ENCODE assay signal across 9 cellular contexts in genomic region chr12:94289551-94290312, GRCh38.
A peak's percentile ranks its signal among the peaks of the same experiment; 100 is the strongest.
DNase-seq lines count a peak whose midpoint lies in the region; ATAC-seq and TF ChIP-seq lines count a peak whose summit lies in the region.
"Had no signal": no experiment of that assay in that cellular context is flagged by ENCODE, and none has a peak within 500 bp of the region (broad histone marks: within the 10 kb centered on the region; RNA-seq: fewer than 3 reads in every experiment).

No MANE protein-coding gene starts in this region.

- H2BK5ac ChIP-seq in trophoblast cell (ENCODE audit: low read depth, low read length, poor library complexity): no peak overlapping the region

- no peaks in the 10 kb centered on the region for H3K9me3 Mint-ChIP-seq in GM23338

- peak overlapping the region; percentile 32 for H3K27ac ChIP-seq in PC-3 (ENCODE audit: low read length)
- H3K27ac ChIP-seq in trophoblast cell (ENCODE audit: low read depth, low read length): no peak overlapping the region
- H3K27ac ChIP-seq in GM23338 (ENCODE audit: low read depth): no peak overlapping the region
- H3K27ac ChIP-seq: PC-9 had no signal

- H3K36me3 Mint-ChIP-seq in GM23338 (ENCODE audit: low read depth): no peaks in the 10 kb centered on the region

- no peak overlapping the region for H3K4me3 Mint-ChIP-seq in GM23338

- CTCF ChIA-PET in PC-3 (lab: Charles Lee): interaction anchor here (0.6 to 0.9 kb wide), 2 partner anchors 35 to 188 kb away, joined by 3 to 6 read pairs; no protein-coding TSS in a partner anchor

- BruUV-seq in PC-3 (replicated peaks; lab: Mats Ljungman, UMichigan): no TSS peak

- no peak overlapping the region for H3K4ac ChIP-seq in trophoblast cell (ENCODE audit: low read depth, low read length)

- intact Hi-C loops in PC-3 (cut with micrococcal nuclease): no loop called here

- DNase-seq in AG20443 (ENCODE audit: low spot score): peak; percentile 74
- peak; percentile 73 for DNase-seq in PC-3
- DNase-seq in fibroblast of peridontal ligament (ENCODE audit: extremely low read depth): peak; percentile 91
- peak; percentile 19 to 60 for DNase-seq in trophoblast cell
- no peak for DNase-seq in NCI-H748 (lab: John Stamatoyannopoulos, UW; ENCODE audit: unreplicated experiment)
- DNase-seq in GM23338 (ENCODE audit: low spot score): no peak
- no peak for DNase-seq in activated naive CD4-positive, alpha-beta T cell (lab: John Stamatoyannopoulos, UW)
- DNase-seq in NCI-H82 treated with DMSO at 0.1 percent for 48 hours (lab: John Stamatoyannopoulos, UW; ENCODE audit: unreplicated experiment): no peak
- DNase-seq: PC-9 had no signal

- H3K9me3 ChIP-seq in PC-3 (ENCODE audit: low read length) (no peaks in the 10 kb centered on the region), trophoblast cell (ENCODE audit: insufficient read depth, low read depth, low read length) (no peaks in the 10 kb centered on the region)

- H4K20me1 ChIP-seq in PC-3 (ENCODE audit: low read length) (no peaks in the 10 kb centered on the region), GM23338 (replicated peaks; ENCODE audit: insufficient read depth) (no peaks in the 10 kb centered on the region)

- H3K23ac ChIP-seq in trophoblast cell (ENCODE audit: low read length): no peak overlapping the region

- H3K4me1 Mint-ChIP-seq in GM23338: peaks cover 45% of the 10 kb centered on the region

- H3K79me2 ChIP-seq in PC-3 (ENCODE audit: low read length) (no peaks in the 10 kb centered on the region), trophoblast cell (ENCODE audit: control insufficient read depth, insufficient read depth, low read length, poor library complexity) (no peaks in the 10 kb centered on the region), GM23338 (replicated peaks; ENCODE audit: insufficient read depth) (no peaks in the 10 kb centered on the region)

- H2AK5ac ChIP-seq in trophoblast cell (ENCODE audit: low read length): no peak overlapping the region

- H2BK120ac ChIP-seq in trophoblast cell (ENCODE audit: insufficient read depth, low read length, poor library complexity): no peak overlapping the region

- peaks cover 10% of the 10 kb centered on the region for H3K27me3 Mint-ChIP-seq in GM23338 (ENCODE audit: insufficient read depth, low read depth, poor library complexity)

- peak; percentile 87 for ATAC-seq in PC-3
- no peak for ATAC-seq in GM23338

- H2BK12ac ChIP-seq in trophoblast cell (ENCODE audit: low read length): no peak overlapping the region

- no peak for TF ChIP-seq CTCF in PC-3 (conservative IDR thresholded peaks at IDR 0.05; ENCODE audit: low read depth, low read length)
- TF ChIP-seq CTCF in GM23338 (conservative IDR thresholded peaks at IDR 0.05; ENCODE audit: low read depth in 2 of 2): no peak

- peak overlapping the region; percentile 46 for H2AFZ ChIP-seq in PC-3 (ENCODE audit: low read length)
- H2AFZ ChIP-seq in trophoblast cell (ENCODE audit: insufficient read depth, low read length, poor library complexity): no peak overlapping the region
- no peak overlapping the region for H2AFZ ChIP-seq in GM23338
- H2AFZ ChIP-seq: PC-9 had no signal

- H3K4me1 ChIP-seq in PC-3 (ENCODE audit: insufficient read depth, low read length) (peaks cover 20% of the 10 kb centered on the region), trophoblast cell (ENCODE audit: control insufficient read depth in 1 of 2, insufficient read depth in 2 of 2, low read length in 2 of 2) (peaks cover 10 to 16% of the 10 kb centered on the region in 2 experiments), GM23338 (ENCODE audit: insufficient read depth) (peaks cover 33% of the 10 kb centered on the region)

- H4K12ac ChIP-seq in trophoblast cell (ENCODE audit: low read depth, low read length): no peak overlapping the region

- H3K36me3 ChIP-seq in PC-3 (ENCODE audit: low read depth, low read length) (no peaks in the 10 kb centered on the region), trophoblast cell (ENCODE audit: control insufficient read depth in 1 of 2, insufficient read depth in 2 of 2, low read length in 2 of 2) (no peaks in the 10 kb centered on the region), GM23338 (ENCODE audit: insufficient read depth) (no peaks in the 10 kb centered on the region)

- no peak overlapping the region for H4K8ac ChIP-seq in trophoblast cell (ENCODE audit: low read depth, low read length)

- no peak overlapping the region for H3K18ac ChIP-seq in trophoblast cell (ENCODE audit: low read length)

- H3K9ac ChIP-seq in PC-3 (ENCODE audit: low read length) (no peak overlapping the region), trophoblast cell (ENCODE audit: low read length) (no peak overlapping the region)

- peaks cover 2% of the 10 kb centered on the region for H3K79me1 ChIP-seq in trophoblast cell (ENCODE audit: low read length)

- no peak overlapping the region for H4K91ac ChIP-seq in trophoblast cell (ENCODE audit: low read depth, low read length)

- no peak overlapping the region; the same call in 1 of the 2 replicates for H3K4me3 ChIP-seq in PC-3 (ENCODE audit: low read length)
- H3K4me3 ChIP-seq in trophoblast cell (ENCODE audit: low read depth, low read length): no peak overlapping the region
- H3K4me3 ChIP-seq in GM23338: no peak overlapping the region
- H3K4me3 ChIP-seq: PC-9 had no signal

- H3K27me3 ChIP-seq in PC-3 (ENCODE audit: low read length): no peaks in the 10 kb centered on the region
- H3K27me3 ChIP-seq in trophoblast cell (ENCODE audit: insufficient read depth, low read length): no peaks in the 10 kb centered on the region
- H3K27me3 ChIP-seq in GM23338 (ENCODE audit: insufficient read depth): no peaks in the 10 kb centered on the region

- H3F3A ChIP-seq in PC-3 (ENCODE audit: low read length, unreplicated experiment): no peaks in the 10 kb centered on the region
- no peaks in the 10 kb centered on the region for H3F3A ChIP-seq in GM23338 (replicated peaks; ENCODE audit: low read depth)

- H3K9me2 ChIP-seq in PC-3 (replicated peaks; ENCODE audit: low read length): no peaks in the 10 kb centered on the region
- H3K9me2 ChIP-seq in GM23338 (ENCODE audit: insufficient read depth): no peaks in the 10 kb centered on the region

- H3K27ac Mint-ChIP-seq in GM23338: no peak overlapping the region

- POLR2A ChIA-PET in PC-3 (lab: Charles Lee; ENCODE audit: unreplicated experiment): interaction anchor here (0.6 kb wide), 1 partner anchor 138 kb away, joined by 6 read pairs; no protein-coding TSS in a partner anchor

- no peak overlapping the region for H3K14ac ChIP-seq in trophoblast cell (ENCODE audit: low read length)

- WGBS in trophoblast cell (ENCODE audit: extremely low coverage, insufficient coverage, insufficient read length): no CpG with 5 or more reads among the region's 12 CpGs

- H3K4me2 ChIP-seq in PC-3 (ENCODE audit: low read length) (peak overlapping the region; percentile 66), trophoblast cell (ENCODE audit: low read length) (no peak overlapping the region), GM23338 (no peak overlapping the region)
- H3K4me2 ChIP-seq: PC-9 had no signal

TF ChIP-seq in GM23338, 12 proteins besides CTCF, POLR2A, EP300 and RAD21:
- TF ChIP-seq EZH2 (IDR thresholded peaks at IDR 0.05; ENCODE audit: low read depth, unreplicated experiment) (no peak), EZH2phosphoT487 (IDR thresholded peaks at IDR 0.05; ENCODE audit: unreplicated experiment) (no peak), JUNB (IDR thresholded peaks at IDR 0.05; ENCODE audit: unreplicated experiment) (no peak), NANOG (IDR thresholded peaks at IDR 0.05; ENCODE audit: borderline replicate concordance) (no peak), ZNF331 (CRISPR knock-in tag; IDR thresholded peaks at IDR 0.05; ENCODE audit: low read depth) (no peak), ETS1 (IDR thresholded peaks at IDR 0.05) (no peak)
- TF ChIP-seq, protein P1, sequence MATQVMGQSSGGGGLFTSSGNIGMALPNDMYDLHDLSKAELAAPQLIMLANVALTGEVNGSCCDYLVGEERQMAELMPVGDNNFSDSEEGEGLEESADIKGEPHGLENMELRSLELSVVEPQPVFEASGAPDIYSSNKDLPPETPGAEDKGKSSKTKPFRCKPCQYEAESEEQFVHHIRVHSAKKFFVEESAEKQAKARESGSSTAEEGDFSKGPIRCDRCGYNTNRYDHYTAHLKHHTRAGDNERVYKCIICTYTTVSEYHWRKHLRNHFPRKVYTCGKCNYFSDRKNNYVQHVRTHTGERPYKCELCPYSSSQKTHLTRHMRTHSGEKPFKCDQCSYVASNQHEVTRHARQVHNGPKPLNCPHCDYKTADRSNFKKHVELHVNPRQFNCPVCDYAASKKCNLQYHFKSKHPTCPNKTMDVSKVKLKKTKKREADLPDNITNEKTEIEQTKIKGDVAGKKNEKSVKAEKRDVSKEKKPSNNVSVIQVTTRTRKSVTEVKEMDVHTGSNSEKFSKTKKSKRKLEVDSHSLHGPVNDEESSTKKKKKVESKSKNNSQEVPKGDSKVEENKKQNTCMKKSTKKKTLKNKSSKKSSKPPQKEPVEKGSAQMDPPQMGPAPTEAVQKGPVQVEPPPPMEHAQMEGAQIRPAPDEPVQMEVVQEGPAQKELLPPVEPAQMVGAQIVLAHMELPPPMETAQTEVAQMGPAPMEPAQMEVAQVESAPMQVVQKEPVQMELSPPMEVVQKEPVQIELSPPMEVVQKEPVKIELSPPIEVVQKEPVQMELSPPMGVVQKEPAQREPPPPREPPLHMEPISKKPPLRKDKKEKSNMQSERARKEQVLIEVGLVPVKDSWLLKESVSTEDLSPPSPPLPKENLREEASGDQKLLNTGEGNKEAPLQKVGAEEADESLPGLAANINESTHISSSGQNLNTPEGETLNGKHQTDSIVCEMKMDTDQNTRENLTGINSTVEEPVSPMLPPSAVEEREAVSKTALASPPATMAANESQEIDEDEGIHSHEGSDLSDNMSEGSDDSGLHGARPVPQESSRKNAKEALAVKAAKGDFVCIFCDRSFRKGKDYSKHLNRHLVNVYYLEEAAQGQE (IDR thresholded peaks at IDR 0.05; ENCODE audit: unreplicated experiment): no peak

Comparison
In these comparisons a context has a peak if more than half of its experiments do, and no peak if none do; other contexts are left out.
1. DNase-seq: peak in AG20443 (single experiment), PC-3 (single experiment), fibroblast of peridontal ligament (single experiment) and trophoblast cell (2 of 2); none in NCI-H748 (single experiment), GM23338 (single experiment), activated naive CD4-positive, alpha-beta T cell (0 of 4) and NCI-H82 treated with DMSO at 0.1 percent for 48 hours (single experiment).